ENCODE assay signal across 24 cellular contexts in the genomic region with DNA sequence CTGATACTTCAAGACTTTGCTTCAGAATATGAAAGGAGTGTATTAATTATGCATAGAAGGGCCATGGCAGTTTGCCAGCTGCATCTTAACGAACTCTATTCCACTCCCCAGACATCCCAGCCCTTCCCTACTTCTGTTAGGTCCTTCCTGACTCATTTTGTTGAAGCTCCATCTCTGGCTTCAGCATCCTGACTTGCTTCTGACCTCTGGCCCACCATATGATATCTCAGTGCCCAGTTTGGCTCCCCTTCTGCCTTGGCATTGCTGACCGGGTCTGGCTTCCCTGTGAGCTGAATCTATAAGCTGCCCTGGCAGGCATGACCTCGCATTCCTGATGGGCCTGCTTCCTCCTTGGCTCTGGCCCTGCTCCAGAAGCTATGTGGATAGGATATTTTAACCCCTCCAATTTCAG. TPM values are rescaled to one million over a fixed set of nuclear protein-coding genes. Genes with fewer than 3 reads are reported as not detected.
A peak's percentile ranks its signal among the peaks of the same experiment; 100 is the strongest.
DNase-seq lines count a peak whose midpoint lies in the region; ATAC-seq, FAIRE-seq and TF ChIP-seq lines count a peak whose summit lies in the region.
"Had no signal": no experiment of that assay in that cellular context is flagged by ENCODE, and none has a peak within 500 bp of the region (broad histone marks: within the 10 kb centered on the region; RNA-seq: fewer than 3 reads in every experiment).

No MANE protein-coding gene starts in this region.

- H3K4me3 Mint-ChIP-seq in immature natural killer cell = no peak overlapping the region
- H3K4me3 Mint-ChIP-seq: memory B cell; naive thymus-derived CD4-positive, alpha-beta T cell had no signal

- DNase-seq in NCI-H2196 (lab: John Stamatoyannopoulos, UW; ENCODE audit: unreplicated experiment) (peak; percentile 17), NCI-H2196 treated with DMSO at 0.1 percent for 48 hours (lab: John Stamatoyannopoulos, UW; ENCODE audit: unreplicated experiment) (no peak), NCI-H446 treated with DMSO at 0.1 percent for 48 hours (lab: John Stamatoyannopoulos, UW) (peak; percentile 33), bronchial epithelial cell (ENCODE audit: low read depth) (peak; percentile 54), spleen (no peak), NCI-H1694 treated with DMSO at 0.1 percent for 48 hours (lab: John Stamatoyannopoulos, UW) (no peak), immature natural killer cell (no peak)
- DNase-seq: activated CD8-positive, alpha-beta memory T cell treated with anti-CD3 and anti-CD28 coated beads, Interleukin-2, amount 50 U/mL, for 48 hours; activated effector memory CD4-positive, alpha-beta T cell treated with Interleukin-2 at 50 U/mL for 16 hours; brain microvascular endothelial cell; Caco-2; hypothalamus; KBM-7; kidney; naive thymus-derived CD4-positive, alpha-beta T cell; NCI-H1930; stimulated activated CD4-positive, alpha-beta T cell treated with anti-CD3 and anti-CD28 coated beads, Interleukin-15, amount 100 ng/mL, for 24 hours; uterus had no signal

- peak overlapping the region in 5 of 8 donors; percentile 32 to 51 (median 43) for H3K27ac ChIP-seq in spleen
- H3K27ac ChIP-seq: brain microvascular endothelial cell, uterus, VCaP had no signal

- peaks cover 0 to 15% (median 6%) of the 10 kb centered on the region in 6 donors for H3K4me1 ChIP-seq in spleen
- H3K4me1 ChIP-seq: Caco-2, right atrium auricular region, uterus had no signal

- WGBS in spleen, 5 donors = 40 to 53% (median 48%) methylated on average over 3 of the region's 3 CpGs

- H3K4me3 ChIP-seq in bronchial epithelial cell (ENCODE audit: low read depth, low read length) (no peak overlapping the region), spleen (no peak overlapping the region)
- H3K4me3 ChIP-seq: right atrium auricular region, uterus had no signal

- H3K9me3 Mint-ChIP-seq in immature natural killer cell = no peaks in the 10 kb centered on the region
- H3K9me3 Mint-ChIP-seq: naive thymus-derived CD4-positive, alpha-beta T cell had no signal

- intact Hi-C loops in spleen (cut with DNase I; ENCODE audit: low total_unique reads) = no loop called here

- H3K27ac Mint-ChIP-seq in immature natural killer cell = no peak overlapping the region
- H3K27ac Mint-ChIP-seq: memory B cell; naive thymus-derived CD4-positive, alpha-beta T cell had no signal

- peaks cover 9 to 13% (median 10%) of the 10 kb centered on the region in 3 donors for H3K27me3 Mint-ChIP-seq in immature natural killer cell (ENCODE audit: low read depth in 3 of 3)

- TF ChIP-seq CTCF in bronchial epithelial cell (IDR thresholded peaks at IDR 0.05; ENCODE audit: insufficient read depth, low read length, severe bottlenecking) = no peak
- TF ChIP-seq CTCF in spleen (IDR thresholded peaks at IDR 0.05 in 8 of 11, conservative IDR thresholded peaks at IDR 0.05 in 3 of 11) = no peak

- no peaks in the 10 kb centered on the region for H3K9me3 ChIP-seq in spleen
- H3K9me3 ChIP-seq: Caco-2, right atrium auricular region, uterus had no signal

- ATAC-seq in HG03039 (IDR thresholded peaks at IDR 0.05; ENCODE audit: unreplicated experiment) = no peak
- ATAC-seq: naive thymus-derived CD4-positive, alpha-beta T cell had no signal

- H3K27me3 ChIP-seq in bronchial epithelial cell (ENCODE audit: control insufficient read depth, insufficient read depth, low read length) = no peaks in the 10 kb centered on the region
- no peaks in the 10 kb centered on the region for H3K27me3 ChIP-seq in spleen (replicated peaks in 1 of 7)
- H3K27me3 ChIP-seq: brain microvascular endothelial cell, right atrium auricular region, uterus had no signal

- no peak for TF ChIP-seq POLR2A in spleen (IDR thresholded peaks at IDR 0.05)

- H3K4me1 Mint-ChIP-seq in immature natural killer cell = no peaks in the 10 kb centered on the region
- H3K4me1 Mint-ChIP-seq: naive thymus-derived CD4-positive, alpha-beta T cell had no signal

- H3K36me3 Mint-ChIP-seq in immature natural killer cell = no peaks in the 10 kb centered on the region
- H3K36me3 Mint-ChIP-seq: memory B cell; naive thymus-derived CD4-positive, alpha-beta T cell had no signal

- FAIRE-seq in bronchial epithelial cell (lab: Jason Lieb, UNC) = no peak
- FAIRE-seq: GM18507, kidney had no signal

- H3K36me3 ChIP-seq in bronchial epithelial cell (ENCODE audit: control insufficient read depth, insufficient read depth, low read length) = no peaks in the 10 kb centered on the region
- no peaks in the 10 kb centered on the region for H3K36me3 ChIP-seq in spleen
- H3K36me3 ChIP-seq: brain microvascular endothelial cell, right atrium auricular region, uterus had no signal

RNA-seq across cellular contexts. Expression of a gene that starts 27.6 kb away (rescaled TPM):
- total RNA-seq in bronchial epithelial cell (7.9 and 18.3 TPM in 2 replicates), spleen (100 to 1,000 TPM in 2 of 7 donors, 10 to 100 TPM in 5; 42.8 to 124 (median 90.9) TPM)
- polyA plus RNA-seq in spleen (10 to 100 TPM in 2 of 3 donors, 1 to 10 TPM in 1; 7.3 to 21.2 (median 13.0) TPM), immature natural killer cell (not detected)
- total RNA-seq: T-helper 2 cell treated with Interferon-gamma antibody and Interleukin-4, amounts not matched to agents 100 ng/mL and 5 ng/mL, for 36 hours had no signal

Comparison
In these comparisons a context has a peak if more than half of its experiments do, and no peak if none do; other contexts are left out.
1. DNase-seq: peak in NCI-H2196 (single experiment), NCI-H446 treated with DMSO at 0.1 percent for 48 hours (single experiment) and bronchial epithelial cell (single experiment); none in NCI-H2196 treated with DMSO at 0.1 percent for 48 hours (single experiment), spleen (single experiment), NCI-H1694 treated with DMSO at 0.1 percent for 48 hours (single experiment) and immature natural killer cell (0 of 3).